ENCODE assay signal across 9 cellular contexts in genomic region chr19:42683917-42684513, GRCh38. TPM values are rescaled to one million over a fixed set of nuclear protein-coding genes. Genes with fewer than 3 reads are reported as not detected.
A peak's percentile ranks its signal among the peaks of the same experiment; 100 is the strongest.
DNase-seq lines count a peak whose midpoint lies in the region; ATAC-seq, FAIRE-seq and TF ChIP-seq lines count a peak whose summit lies in the region.
"Had no signal": no experiment of that assay in that cellular context is flagged by ENCODE, and none has a peak within 500 bp of the region (broad histone marks: within the 10 kb centered on the region; RNA-seq: fewer than 3 reads in every experiment).

No MANE protein-coding gene starts in this region.

- BruUV-seq in Panc1 (replicated peaks; lab: Mats Ljungman, UMichigan), result no TSS peak

- H3K9me3 ChIP-seq in Panc1 (ENCODE audit: control insufficient read depth, insufficient read depth, low read depth, low read length), result no peaks in the 10 kb centered on the region

- H3K27me3 Mint-ChIP-seq in type B pancreatic cell, result no peaks in the 10 kb centered on the region

- intact Hi-C loops in Panc1 (cut with micrococcal nuclease; ENCODE audit: unreplicated experiment), result no loop called here

- no peaks in the 10 kb centered on the region for H3K4me1 ChIP-seq in Panc1 (ENCODE audit: control insufficient read depth, insufficient read depth, low read length)

- TF ChIP-seq CTCF in Panc1 (IDR thresholded peaks at IDR 0.05) (peak; percentile 68; the same call in 1 of the 2 replicates), foreskin fibroblast (IDR thresholded peaks at IDR 0.05; ENCODE audit: low read depth, low read length) (peak; percentile 51), type B pancreatic cell (conservative IDR thresholded peaks at IDR 0.05) (peak; percentile 74)

- in situ Hi-C loops in Panc1 (cut with HindIII; ENCODE audit: low pct_unique_long_range_greater_than_20kb, low sequenced_read_pairs), result no loop called here

- no peaks in the 10 kb centered on the region for H3K36me3 ChIP-seq in Panc1 (ENCODE audit: control insufficient read depth, insufficient read depth, low read length)

- no peak for ATAC-seq in Panc1
- ATAC-seq in GM19023 (IDR thresholded peaks at IDR 0.05; ENCODE audit: unreplicated experiment), result no peak

- peaks cover 24% of the 10 kb centered on the region for H3K9me3 Mint-ChIP-seq in type B pancreatic cell

- H3K27me3 ChIP-seq in Panc1 (ENCODE audit: control insufficient read depth, insufficient read depth, low read length), result no peaks in the 10 kb centered on the region

- no peaks in the 10 kb centered on the region for H3K36me3 Mint-ChIP-seq in type B pancreatic cell

- peak; percentile 67 for FAIRE-seq in G401.6 (lab: Jason Lieb, UNC)

- H3K4me1 Mint-ChIP-seq in type B pancreatic cell (ENCODE audit: unreplicated experiment), result no peaks in the 10 kb centered on the region

- H3K4me3 ChIP-seq in Panc1 (ENCODE audit: low read depth in 2 of 2, low read length in 2 of 2) (no peak overlapping the region), foreskin fibroblast (ENCODE audit: low read depth in 1 of 2, low read length in 2 of 2) (no peak overlapping the region)

- no peak overlapping the region for H3K27ac Mint-ChIP-seq in type B pancreatic cell

- H3K4me3 Mint-ChIP-seq in type B pancreatic cell, result no peak overlapping the region

- DNase-seq in A172 (ENCODE audit: low spot score) (peak; percentile 9), Panc1 (ENCODE audit: low read depth, low spot score) (peak; percentile 13), foreskin fibroblast (peak; percentile 8 to 65), type B pancreatic cell (ENCODE audit: extremely low spot score, unreplicated experiment) (no peak), hippocampal formation (lab: John Stamatoyannopoulos, UW) (no peak)
- DNase-seq in effector CD8-positive, alpha-beta T cell (lab: John Stamatoyannopoulos, UW), result no peak

- CTCF ChIA-PET in Panc1 (lab: Charles Lee), result interaction anchor here (1.0 kb wide), 1 partner anchor 10 kb away, joined by 5 read pairs; no protein-coding TSS in a partner anchor

- POLR2A ChIA-PET in Panc1 (lab: Charles Lee), result no interaction called here

- no peak overlapping the region for H3K27ac ChIP-seq in Panc1 (ENCODE audit: low read length)

RNA-seq across cellular contexts. Expression of gene PSG3, which starts 56.3 kb away (rescaled TPM):
- total RNA-seq in A172 (2014; rRNA removed; shearing (Covaris generic)), result not detected in 2 replicates
- total RNA-seq in Panc1 (2021; ENCODE audit: unreplicated experiment) (not detected), type B pancreatic cell (ENCODE audit: low replicate concordance) (not detected in 2 replicates)
- polyA plus RNA-seq in Panc1 (2012; ENCODE audit: insufficient read length), result not detected
- polyA plus RNA-seq: esophagus had no signal

Comparison
In these comparisons a context has a peak if more than half of its experiments do, and no peak if none do; other contexts are left out.
1. DNase-seq: peak in A172 (single experiment), Panc1 (single experiment) and foreskin fibroblast (2 of 2); none in type B pancreatic cell (single experiment), hippocampal formation (0 of 2) and effector CD8-positive, alpha-beta T cell (single experiment).
2. Peak in every context shown above with its lines, with median percentiles within 50 percentile points of each other: CTCF ChIP-seq.